ENCODE assay signal across 16 cellular contexts in genomic region chrX:15758140-15758539, GRCh38. TPM values are rescaled to one million over a fixed set of nuclear protein-coding genes. Genes with fewer than 3 reads are reported as not detected.
DNase-seq lines count a peak whose midpoint lies in the region; ATAC-seq and TF ChIP-seq lines count a peak whose summit lies in the region.
"Had no signal": no experiment of that assay in that cellular context is flagged by ENCODE, and none has a peak within 500 bp of the region (broad histone marks: within the 10 kb centered on the region; RNA-seq: fewer than 3 reads in every experiment).

No MANE protein-coding gene starts in this region.

- DNase-seq in stimulated activated naive CD4-positive, alpha-beta T cell (lab: John Stamatoyannopoulos, UW), result peak in 4 of 6 experiments; percentile 7 to 66 (median 52)
- DNase-seq in stimulated activated naive CD4-positive, alpha-beta T cell treated with Interleukin-2 at 50 U/mL for 16 hours (lab: John Stamatoyannopoulos, UW), result no peak
- DNase-seq in activated B cell treated with CpG ODN at 0.5 μM for 24 hours (no peak), NK-92 (lab: John Stamatoyannopoulos, UW; ENCODE audit: unreplicated experiment) (no peak), A673 (ENCODE audit: low spot score) (no peak)
- peak; percentile 21 for DNase-seq in effector CD4-positive, alpha-beta T cell
- DNase-seq: body of pancreas, glutamatergic neuron, KBM-7, NCI-H1694 treated with DMSO at 0.1 percent for 48 hours, PC-3, SIG-M5, thyroid gland had no signal

- no peak for TF ChIP-seq CTCF in activated B cell treated with CpG ODN at 0.5 μM for 24 hours (IDR thresholded peaks at IDR 0.05)
- no peak for TF ChIP-seq CTCF in A673 (conservative IDR thresholded peaks at IDR 0.05; ENCODE audit: low read depth, low read length)

- no peaks in the 10 kb centered on the region for H3K27me3 Mint-ChIP-seq in activated B cell treated with CpG ODN at 0.5 μM for 24 hours

- peaks cover 3% of the 10 kb centered on the region for H3K4me1 ChIP-seq in A673 (ENCODE audit: insufficient read depth, low read length, poor library complexity, severe bottlenecking)
- H3K4me1 ChIP-seq: body of pancreas, thyroid gland had no signal

- no peak overlapping the region for H3K27ac ChIP-seq in A673 (ENCODE audit: low read depth, low read length, poor library complexity, severe bottlenecking)
- H3K27ac ChIP-seq: body of pancreas, thyroid gland had no signal

- no peak overlapping the region for H3K4me3 Mint-ChIP-seq in activated B cell treated with CpG ODN at 0.5 μM for 24 hours
- H3K4me3 Mint-ChIP-seq: mesothelial cell of epicardium had no signal

- CTCF ChIA-PET in activated B cell treated with CpG ODN at 0.5 μM for 24 hours (lab: Charles Lee), result interaction anchor here (1.1 kb wide), 1 partner anchor 18 kb away, joined by 3 read pairs; no protein-coding TSS in a partner anchor
- CTCF ChIA-PET in A673 (lab: Charles Lee), result no interaction called here

- POLR2A ChIA-PET in activated B cell treated with CpG ODN at 0.5 μM for 24 hours (lab: Charles Lee) (no interaction called here), A673 (lab: Charles Lee; ENCODE audit: low non-redundant PET) (interaction anchor here (0.6 kb wide), 1 partner anchor 660 kb away, joined by 3 read pairs; no protein-coding TSS in a partner anchor)

- intact Hi-C loops in activated B cell treated with CpG ODN at 0.5 μM for 24 hours (cut with micrococcal nuclease) (no loop called here), A673 (cut with micrococcal nuclease; ENCODE audit: unreplicated experiment) (loop anchor here (10.0 kb wide), 1 partner anchor 677 kb away; no protein-coding TSS in a partner anchor)

- ATAC-seq in activated B cell treated with CpG ODN at 0.5 μM for 24 hours (ENCODE audit: low read depth) (no peak), HG03025 (IDR thresholded peaks at IDR 0.05; ENCODE audit: low FRiP score, unreplicated experiment) (no peak)
- ATAC-seq: body of pancreas, left lobe of liver, PC-3 had no signal

- H3K27me3 ChIP-seq in A673 (replicated peaks; ENCODE audit: insufficient read depth, low read depth, low read length, poor library complexity), result no peaks in the 10 kb centered on the region
- H3K27me3 ChIP-seq: body of pancreas, thyroid gland had no signal

- no peaks in the 10 kb centered on the region for H3K9me3 ChIP-seq in A673 (ENCODE audit: low read depth, low read length, poor library complexity, severe bottlenecking)
- H3K9me3 ChIP-seq: body of pancreas, thyroid gland had no signal

- peak overlapping the region; percentile 57 for H3K27ac Mint-ChIP-seq in activated B cell treated with CpG ODN at 0.5 μM for 24 hours
- H3K27ac Mint-ChIP-seq: mesothelial cell of epicardium had no signal

- peaks cover 13% of the 10 kb centered on the region for H3K4me1 Mint-ChIP-seq in activated B cell treated with CpG ODN at 0.5 μM for 24 hours

- no peak overlapping the region for H3K4me3 ChIP-seq in A673 (ENCODE audit: low read depth, low read length, poor library complexity, severe bottlenecking)
- H3K4me3 ChIP-seq: body of pancreas, thyroid gland had no signal

- no peaks in the 10 kb centered on the region for H3K36me3 ChIP-seq in A673 (ENCODE audit: insufficient read depth, low read length, poor library complexity, severe bottlenecking)
- H3K36me3 ChIP-seq: thyroid gland had no signal

- no TSS peak for BruUV-seq in A673 (replicated peaks; lab: Mats Ljungman, UMichigan)

- H3K36me3 Mint-ChIP-seq in activated B cell treated with CpG ODN at 0.5 μM for 24 hours (ENCODE audit: low read depth), result peaks cover 12% of the 10 kb centered on the region

- no peaks in the 10 kb centered on the region for H3K9me3 Mint-ChIP-seq in activated B cell treated with CpG ODN at 0.5 μM for 24 hours
- H3K9me3 Mint-ChIP-seq: mesothelial cell of epicardium had no signal

RNA-seq across cellular contexts. Expression of gene CA5B, which starts 20.1 kb away (rescaled TPM):
- total RNA-seq in activated B cell treated with CpG ODN at 0.5 μM for 24 hours, result 9.9 and 10.6 TPM in 2 replicates
- 9.4 and 13.2 TPM in 2 replicates for total RNA-seq in A673 (2021)

RNA-seq across cellular contexts. Expression of gene ZRSR2, which starts 32.1 kb away (rescaled TPM):
- total RNA-seq in activated B cell treated with CpG ODN at 0.5 μM for 24 hours (19.8 and 20.9 TPM in 2 replicates), A673 (2021) (16.1 and 18.1 TPM in 2 replicates)

Comparison
In these comparisons a context has a peak if more than half of its experiments do, and no peak if none do; other contexts are left out.
1. DNase-seq: peak in stimulated activated naive CD4-positive, alpha-beta T cell (4 of 6) and effector CD4-positive, alpha-beta T cell (single experiment); none in stimulated activated naive CD4-positive, alpha-beta T cell treated with Interleukin-2 at 50 U/mL for 16 hours (single experiment), activated B cell treated with CpG ODN at 0.5 μM for 24 hours (single experiment), NK-92 (single experiment) and A673 (single experiment).